8 cellular contexts compared by ENCODE assay signal in the genomic region with DNA sequence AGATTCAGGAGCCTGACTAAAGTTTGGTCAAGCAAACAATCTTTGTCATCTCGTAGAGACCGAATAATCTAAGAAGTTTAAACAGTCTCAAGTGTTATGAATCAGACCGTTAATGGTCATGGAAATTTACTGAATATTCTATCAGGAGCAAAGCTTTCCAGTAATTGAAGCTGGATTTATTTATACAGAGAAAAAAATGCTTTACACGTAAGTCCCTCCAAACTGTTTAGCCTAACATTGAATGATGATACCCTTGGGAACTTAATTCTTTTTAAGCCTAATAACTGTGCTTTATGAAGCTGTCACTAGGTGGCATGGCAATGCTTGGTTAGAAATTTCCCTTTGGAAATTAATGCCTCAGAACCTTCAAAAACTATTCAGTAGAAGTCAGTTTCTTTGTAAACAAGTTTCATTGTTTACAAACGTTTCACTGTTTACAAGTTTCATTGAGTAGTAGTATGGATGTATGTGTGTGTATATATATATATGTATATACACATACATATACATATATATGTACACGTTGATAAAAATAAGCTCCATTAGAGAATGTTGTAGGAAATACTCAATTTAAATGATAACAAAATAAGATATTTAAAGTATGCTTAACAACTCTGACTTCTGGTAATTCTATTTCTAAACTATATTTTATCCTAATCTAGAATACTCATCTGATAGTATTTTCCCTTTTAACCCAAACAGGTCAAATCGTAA. TPM values are rescaled to one million over a fixed set of nuclear protein-coding genes. Genes with fewer than 3 reads are reported as not detected.
DNase-seq lines count a peak whose midpoint lies in the region; ATAC-seq lines count a peak whose summit lies in the region.

No MANE protein-coding gene starts in this region.

- H3K4me1 ChIP-seq in right cardiac atrium (ENCODE audit: control insufficient read depth, insufficient read depth, low read length) = no peaks in the 10 kb centered on the region

- H3K4me3 Mint-ChIP-seq in activated CD8-positive, alpha-beta T cell treated with anti-CD3 and anti-CD28 coated beads, Interleukin-2, amount 10 ng/mL, durations not matched to agents 7 days and 5 days = no peak overlapping the region

- intact Hi-C loops in right cardiac atrium (cut with DNase I) = loop anchor here (5.0 to 10.0 kb wide), 5 partner anchors 320 to 508 kb away; no protein-coding TSS in a partner anchor

- no peaks in the 10 kb centered on the region for H3K36me3 Mint-ChIP-seq in activated CD8-positive, alpha-beta T cell treated with anti-CD3 and anti-CD28 coated beads, Interleukin-2, amount 10 ng/mL, durations not matched to agents 7 days and 5 days (ENCODE audit: low read depth)

- no peaks in the 10 kb centered on the region for H3K9me3 Mint-ChIP-seq in activated CD8-positive, alpha-beta T cell treated with anti-CD3 and anti-CD28 coated beads, Interleukin-2, amount 10 ng/mL, durations not matched to agents 7 days and 5 days (ENCODE audit: insufficient read depth)

- 40% methylated on average over 7 of the region's 7 CpGs for WGBS in right cardiac atrium

- H3K27ac Mint-ChIP-seq in activated CD8-positive, alpha-beta T cell treated with anti-CD3 and anti-CD28 coated beads, Interleukin-2, amount 10 ng/mL, durations not matched to agents 7 days and 5 days = no peak overlapping the region

- no peaks in the 10 kb centered on the region for H3K27me3 ChIP-seq in right cardiac atrium (ENCODE audit: control insufficient read depth, insufficient read depth)

- H3K4me1 Mint-ChIP-seq in activated CD8-positive, alpha-beta T cell treated with anti-CD3 and anti-CD28 coated beads, Interleukin-2, amount 10 ng/mL, durations not matched to agents 7 days and 5 days (ENCODE audit: low read depth) = no peaks in the 10 kb centered on the region

- H3K27ac ChIP-seq in right cardiac atrium (ENCODE audit: low read length) = no peak overlapping the region

- ATAC-seq in GM21529 (IDR thresholded peaks at IDR 0.05; ENCODE audit: unreplicated experiment) (peak; percentile 63), right cardiac atrium (peak; percentile 35 to 43)
- ATAC-seq in activated CD8-positive, alpha-beta T cell treated with anti-CD3 and anti-CD28 coated beads, Interleukin-2, amount 10 ng/mL, durations not matched to agents 7 days and 5 days = no peak

- no peak overlapping the region for H3K4me3 ChIP-seq in right cardiac atrium (ENCODE audit: low read length)

- CTCF ChIA-PET in activated CD8-positive, alpha-beta T cell treated with anti-CD3 and anti-CD28 coated beads, Interleukin-2, amount 10 ng/mL, durations not matched to agents 7 days and 5 days (lab: Charles Lee) = interaction anchor here (1.1 to 3.1 kb wide), 8 partner anchors 9 to 320 kb away, joined by 3 to 24 read pairs (median 4); partner anchors contain the start of genes DEPDC4 and SCYL2

- DNase-seq in DMS153 treated with DMSO at 0.1 percent for 48 hours (lab: John Stamatoyannopoulos, UW; ENCODE audit: unreplicated experiment) (peak; percentile 35), NCI-H1105 treated with DMSO at 0.1 percent for 48 hours (lab: John Stamatoyannopoulos, UW) (peak; percentile 54), right cardiac atrium (no peak), smooth muscle cell of the brain vasculature (ENCODE audit: low read depth, low spot score) (peak; percentile 26), ecto neural progenitor cell (ENCODE audit: low spot score) (no peak)
- DNase-seq in activated CD8-positive, alpha-beta T cell treated with anti-CD3 and anti-CD28 coated beads, Interleukin-2, amount 10 ng/mL, durations not matched to agents 7 days and 5 days = peak; percentile 26
- no peak for DNase-seq in activated CD4-positive, alpha-beta T cell treated with anti-CD3 and anti-CD28 coated beads, Interleukin-2, amount 50 U/mL, for 48 hours

- POLR2A ChIA-PET in activated CD8-positive, alpha-beta T cell treated with anti-CD3 and anti-CD28 coated beads, Interleukin-2, amount 10 ng/mL, durations not matched to agents 7 days and 5 days (lab: Charles Lee) = interaction anchor here (1.0 kb wide), 1 partner anchor 319 kb away, joined by 3 read pairs; no protein-coding TSS in a partner anchor

- no peaks in the 10 kb centered on the region for H3K27me3 Mint-ChIP-seq in activated CD8-positive, alpha-beta T cell treated with anti-CD3 and anti-CD28 coated beads, Interleukin-2, amount 10 ng/mL, durations not matched to agents 7 days and 5 days (ENCODE audit: low read depth)

- no peaks in the 10 kb centered on the region for H3K9me3 ChIP-seq in right cardiac atrium (ENCODE audit: control insufficient read depth, low read length)

RNA-seq across cellular contexts. Expression of gene DEPDC4, which starts 32.1 kb away (rescaled TPM):
- total RNA-seq in activated CD8-positive, alpha-beta T cell treated with anti-CD3 and anti-CD28 coated beads, Interleukin-2, amount 10 ng/mL, durations not matched to agents 7 days and 5 days = 1 to 10 TPM; 1.6 to 2.8 TPM
- total RNA-seq in right cardiac atrium = under 1 TPM in 3 of 4 donors, not detected in 1; 0.54 to 0.84 (median 0.74) TPM
- 0.50 TPM for polyA plus RNA-seq in right cardiac atrium

RNA-seq across cellular contexts. Expression of gene SCYL2, which starts 32.2 kb away (rescaled TPM):
- total RNA-seq in activated CD8-positive, alpha-beta T cell treated with anti-CD3 and anti-CD28 coated beads, Interleukin-2, amount 10 ng/mL, durations not matched to agents 7 days and 5 days = 10 to 100 TPM; 33.6 to 38.7 TPM
- 10 to 100 TPM; 28.2 to 31.4 (median 30.2) TPM for total RNA-seq in right cardiac atrium
- 8.1 TPM for polyA plus RNA-seq in right cardiac atrium

RNA-seq across cellular contexts. Expression of gene ACTR6, which starts 34.1 kb away (rescaled TPM):
- 10 to 100 TPM; 29.5 to 34.8 TPM for total RNA-seq in activated CD8-positive, alpha-beta T cell treated with anti-CD3 and anti-CD28 coated beads, Interleukin-2, amount 10 ng/mL, durations not matched to agents 7 days and 5 days
- 10 to 100 TPM; 19.0 to 29.9 (median 23.6) TPM for total RNA-seq in right cardiac atrium
- polyA plus RNA-seq in right cardiac atrium = 19.2 TPM

Comparison
In these comparisons a context has a peak if more than half of its experiments do, and no peak if none do; other contexts are left out.
1. DNase-seq: peak in DMS153 treated with DMSO at 0.1 percent for 48 hours (single experiment), NCI-H1105 treated with DMSO at 0.1 percent for 48 hours (single experiment), activated CD8-positive, alpha-beta T cell treated with anti-CD3 and anti-CD28 coated beads, Interleukin-2, amount 10 ng/mL, durations not matched to agents 7 days and 5 days (single experiment) and smooth muscle cell of the brain vasculature (single experiment); none in right cardiac atrium (0 of 3), ecto neural progenitor cell (single experiment) and activated CD4-positive, alpha-beta T cell treated with anti-CD3 and anti-CD28 coated beads, Interleukin-2, amount 50 U/mL, for 48 hours (0 of 2).